8 cellular contexts compared by ENCODE assay signal in genomic region chr15:28977377-28978010, GRCh38.
DNase-seq lines count a peak whose midpoint lies in the region; ATAC-seq and TF ChIP-seq lines count a peak whose summit lies in the region.

No MANE protein-coding gene starts in this region.

- H3K27me3 Mint-ChIP-seq in activated CD4-positive, alpha-beta memory T cell treated with anti-CD3 and anti-CD28 coated beads, Interleukin-2, amount 10 ng/mL, durations not matched to agents 7 days and 5 days, result peaks cover 4% of the 10 kb centered on the region

- no peak for ATAC-seq in HG02938 (IDR thresholded peaks at IDR 0.05; ENCODE audit: unreplicated experiment)

- H3K4me1 Mint-ChIP-seq in activated CD4-positive, alpha-beta memory T cell treated with anti-CD3 and anti-CD28 coated beads, Interleukin-2, amount 10 ng/mL, durations not matched to agents 7 days and 5 days, result no peaks in the 10 kb centered on the region

- H3K27ac Mint-ChIP-seq in activated CD4-positive, alpha-beta memory T cell treated with anti-CD3 and anti-CD28 coated beads, Interleukin-2, amount 10 ng/mL, durations not matched to agents 7 days and 5 days, result no peak overlapping the region

- CTCF ChIA-PET in activated CD4-positive, alpha-beta memory T cell treated with anti-CD3 and anti-CD28 coated beads, Interleukin-2, amount 10 ng/mL, durations not matched to agents 7 days and 5 days (lab: Charles Lee), result no interaction called here

- DNase-seq in AG09319 (ENCODE audit: extremely low read depth, low read depth) (peak; percentile 65), NCI-H226 (peak; percentile 87), dermis blood vessel endothelial cell (peak; percentile 92), lung microvascular endothelial cell (ENCODE audit: low read depth in 2 of 2) (peak; percentile 84 to 95)
- no peak for DNase-seq in activated effector memory CD4-positive, alpha-beta T cell treated with anti-CD3 and anti-CD28 coated beads, Interleukin-2, amount 50 U/mL, for 16 hours
- DNase-seq in activated CD4-positive, alpha-beta memory T cell treated with anti-CD3 and anti-CD28 coated beads, Interleukin-2, amount 10 ng/mL, durations not matched to agents 7 days and 5 days, result no peak
- no peak for DNase-seq in effector CD8-positive, alpha-beta T cell (lab: John Stamatoyannopoulos, UW)

- no peaks in the 10 kb centered on the region for H3K9me3 Mint-ChIP-seq in activated CD4-positive, alpha-beta memory T cell treated with anti-CD3 and anti-CD28 coated beads, Interleukin-2, amount 10 ng/mL, durations not matched to agents 7 days and 5 days

- TF ChIP-seq CTCF in AG09319 (IDR thresholded peaks at IDR 0.05; ENCODE audit: low read depth, low read length), result no peak

- POLR2A ChIA-PET in activated CD4-positive, alpha-beta memory T cell treated with anti-CD3 and anti-CD28 coated beads, Interleukin-2, amount 10 ng/mL, durations not matched to agents 7 days and 5 days (lab: Charles Lee), result no interaction called here

- no peak overlapping the region for H3K4me3 Mint-ChIP-seq in activated CD4-positive, alpha-beta memory T cell treated with anti-CD3 and anti-CD28 coated beads, Interleukin-2, amount 10 ng/mL, durations not matched to agents 7 days and 5 days

- no peaks in the 10 kb centered on the region for H3K36me3 Mint-ChIP-seq in activated CD4-positive, alpha-beta memory T cell treated with anti-CD3 and anti-CD28 coated beads, Interleukin-2, amount 10 ng/mL, durations not matched to agents 7 days and 5 days (ENCODE audit: low read depth)

Comparison
In these comparisons a context has a peak if more than half of its experiments do, and no peak if none do; other contexts are left out.
1. DNase-seq: peak in AG09319 (single experiment), NCI-H226 (single experiment), dermis blood vessel endothelial cell (single experiment) and lung microvascular endothelial cell (2 of 2); none in activated effector memory CD4-positive, alpha-beta T cell treated with anti-CD3 and anti-CD28 coated beads, Interleukin-2, amount 50 U/mL, for 16 hours (single experiment), activated CD4-positive, alpha-beta memory T cell treated with anti-CD3 and anti-CD28 coated beads, Interleukin-2, amount 10 ng/mL, durations not matched to agents 7 days and 5 days (single experiment) and effector CD8-positive, alpha-beta T cell (single experiment).